ENCODE assay signal across 9 cellular contexts in the genomic region with DNA sequence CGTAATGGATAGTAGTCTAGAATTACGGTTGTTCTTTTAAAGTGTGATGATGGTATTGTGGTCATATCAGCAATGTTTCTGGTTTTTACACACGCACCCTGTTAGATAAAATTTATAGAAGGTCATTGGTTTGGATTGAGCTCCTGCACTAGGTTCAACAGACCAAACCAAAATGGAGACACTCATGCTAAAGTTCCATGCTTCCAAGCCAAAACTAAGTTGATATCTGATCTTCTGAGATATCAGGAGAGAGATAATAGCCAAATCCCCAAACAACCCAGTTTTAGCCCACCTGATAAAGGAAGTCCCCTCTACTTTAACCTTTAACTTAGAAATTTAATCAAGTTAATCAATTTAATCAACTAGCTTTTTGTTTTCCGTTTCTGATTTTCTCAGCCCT. TPM values are rescaled to one million over a fixed set of nuclear protein-coding genes. Genes with fewer than 3 reads are reported as not detected.
A peak's percentile ranks its signal among the peaks of the same experiment; 100 is the strongest.
DNase-seq lines count a peak whose midpoint lies in the region; ATAC-seq and TF ChIP-seq lines count a peak whose summit lies in the region.
"Had no signal": no experiment of that assay in that cellular context is flagged by ENCODE, and none has a peak within 500 bp of the region (broad histone marks: within the 10 kb centered on the region; RNA-seq: fewer than 3 reads in every experiment).

No MANE protein-coding gene starts in this region.

- peaks cover 8% of the 10 kb centered on the region for H3K79me1 ChIP-seq in neuronal stem cell (ENCODE audit: low read depth, low read length)

- no peak for DNase-seq in cardiac muscle cell (ENCODE audit: low read depth in 1 of 2, low spot score in 1 of 2)
- no peak for DNase-seq in left cardiac atrium
- DNase-seq in activated CD8-positive, alpha-beta T cell treated with anti-CD3 and anti-CD28 coated beads, Interleukin-2, amount 10 ng/mL, durations not matched to agents 7 days and 5 days, result no peak
- DNase-seq in NCI-H2081 treated with DMSO at 0.1 percent for 48 hours (lab: John Stamatoyannopoulos, UW), result no peak
- no peak for DNase-seq in NCI-H526 (lab: John Stamatoyannopoulos, UW)
- no peak for DNase-seq in neuronal stem cell (ENCODE audit: low spot score)
- DNase-seq: SHP77 treated with DMSO at 0.1 percent for 48 hours had no signal

- H2AK5ac ChIP-seq in neuronal stem cell (ENCODE audit: low read depth, low read length), result no peak overlapping the region

- H2BK15ac ChIP-seq in neuronal stem cell (ENCODE audit: low read length), result no peak overlapping the region

- H3K9ac ChIP-seq in iPS-18a (ENCODE audit: low read length), result peak overlapping the region; percentile 77
- no peak overlapping the region for H3K9ac ChIP-seq in neuronal stem cell (ENCODE audit: low read depth, low read length, poor library complexity)

- H2BK5ac ChIP-seq in neuronal stem cell (ENCODE audit: low read length), result no peak overlapping the region

- no peak overlapping the region for H3K14ac ChIP-seq in neuronal stem cell (ENCODE audit: low read length)

- H3K36me3 ChIP-seq in cardiac muscle cell, result peaks cover 11% of the 10 kb centered on the region
- peaks cover 14% of the 10 kb centered on the region for H3K36me3 ChIP-seq in iPS-18a (ENCODE audit: control insufficient read depth, low read depth, low read length)
- peaks cover 17% of the 10 kb centered on the region for H3K36me3 ChIP-seq in thymus (ENCODE audit: control insufficient read depth, insufficient read depth)
- peaks cover 8 to 23% of the 10 kb centered on the region in 2 donors for H3K36me3 ChIP-seq in neuronal stem cell (replicated peaks in 1 of 2; ENCODE audit: control insufficient read depth in 2 of 2, insufficient read depth in 2 of 2, low read length in 2 of 2)

- H3K4me1 ChIP-seq in cardiac muscle cell (ENCODE audit: low read depth) (peaks cover 10% of the 10 kb centered on the region), iPS-18a (ENCODE audit: control insufficient read depth, low read depth, low read length) (no peaks in the 10 kb centered on the region), thymus (ENCODE audit: control insufficient read depth, insufficient read depth, low read length) (peaks cover 7% of the 10 kb centered on the region), neuronal stem cell (ENCODE audit: control insufficient read depth in 2 of 2, insufficient read depth in 1 of 2, low read depth in 1 of 2, low read length in 2 of 2) (peaks cover 0 to 3% of the 10 kb centered on the region in 2 donors)

- H3K27ac ChIP-seq in cardiac muscle cell, result peak overlapping the region; percentile 66
- H3K27ac ChIP-seq in iPS-18a (ENCODE audit: low read length), result no peak overlapping the region
- no peak overlapping the region for H3K27ac ChIP-seq in thymus (ENCODE audit: low read depth)
- no peak overlapping the region for H3K27ac ChIP-seq in neuronal stem cell (replicated peaks; ENCODE audit: low read length)

- no peak overlapping the region for H2BK120ac ChIP-seq in neuronal stem cell (ENCODE audit: low read depth, low read length)

- H3K9me3 ChIP-seq in cardiac muscle cell (ENCODE audit: low read depth) (no peaks in the 10 kb centered on the region), iPS-18a (ENCODE audit: control insufficient read depth, low read depth, low read length) (no peaks in the 10 kb centered on the region), thymus (ENCODE audit: control insufficient read depth) (no peaks in the 10 kb centered on the region), neuronal stem cell (replicated peaks in 1 of 2; ENCODE audit: control insufficient read depth in 2 of 2, insufficient read depth in 1 of 2, low read depth in 1 of 2, low read length in 2 of 2) (no peaks in the 10 kb centered on the region)

- no peak overlapping the region for H3K18ac ChIP-seq in neuronal stem cell (ENCODE audit: low read length)

- no peak overlapping the region for H3K4ac ChIP-seq in neuronal stem cell (ENCODE audit: low read length)

- H3K27ac Mint-ChIP-seq in activated CD8-positive, alpha-beta T cell treated with anti-CD3 and anti-CD28 coated beads, Interleukin-2, amount 10 ng/mL, durations not matched to agents 7 days and 5 days, result no peak overlapping the region

- no peak overlapping the region for H2AFZ ChIP-seq in neuronal stem cell (ENCODE audit: low read length)

- TF ChIP-seq CTCF in cardiac muscle cell (IDR thresholded peaks at IDR 0.05; ENCODE audit: low read depth, low read length), result no peak

- 97% methylated on average over 4 of the region's 4 CpGs for WGBS in thymus
- no CpG with 5 or more reads among the region's 4 CpGs for WGBS in neuronal stem cell (ENCODE audit: extremely low coverage in 2 of 2, insufficient read length in 2 of 2, insufficient replicate concordance in 1 of 2), 2 donors

- peak overlapping the region; percentile 96 for H3K4me3 Mint-ChIP-seq in activated CD8-positive, alpha-beta T cell treated with anti-CD3 and anti-CD28 coated beads, Interleukin-2, amount 10 ng/mL, durations not matched to agents 7 days and 5 days

- H3K23ac ChIP-seq in neuronal stem cell (ENCODE audit: low read depth, low read length, poor library complexity), result no peak overlapping the region

- peaks cover 39% of the 10 kb centered on the region for H3K4me1 Mint-ChIP-seq in activated CD8-positive, alpha-beta T cell treated with anti-CD3 and anti-CD28 coated beads, Interleukin-2, amount 10 ng/mL, durations not matched to agents 7 days and 5 days (ENCODE audit: low read depth)

- no peaks in the 10 kb centered on the region for H3K27me3 ChIP-seq in cardiac muscle cell
- no peaks in the 10 kb centered on the region for H3K27me3 ChIP-seq in iPS-18a (ENCODE audit: control insufficient read depth, insufficient read depth, low read length)
- no peaks in the 10 kb centered on the region for H3K27me3 ChIP-seq in thymus (ENCODE audit: control insufficient read depth, insufficient read depth)
- no peaks in the 10 kb centered on the region for H3K27me3 ChIP-seq in neuronal stem cell (ENCODE audit: control insufficient read depth in 3 of 3, insufficient read depth in 3 of 3, low read depth in 1 of 3, low read length in 3 of 3)

- no peaks in the 10 kb centered on the region for H3K27me3 Mint-ChIP-seq in activated CD8-positive, alpha-beta T cell treated with anti-CD3 and anti-CD28 coated beads, Interleukin-2, amount 10 ng/mL, durations not matched to agents 7 days and 5 days (ENCODE audit: low read depth)

- CTCF ChIA-PET in activated CD8-positive, alpha-beta T cell treated with anti-CD3 and anti-CD28 coated beads, Interleukin-2, amount 10 ng/mL, durations not matched to agents 7 days and 5 days (lab: Charles Lee), result interaction anchor here (0.6 to 3.3 kb wide), 12 partner anchors 9 to 111 kb away, joined by 3 to 43 read pairs (median 5); a partner anchor contains a TSS

- H3K36me3 Mint-ChIP-seq in activated CD8-positive, alpha-beta T cell treated with anti-CD3 and anti-CD28 coated beads, Interleukin-2, amount 10 ng/mL, durations not matched to agents 7 days and 5 days (ENCODE audit: low read depth), result peaks cover 23% of the 10 kb centered on the region

- H3K9me3 Mint-ChIP-seq in activated CD8-positive, alpha-beta T cell treated with anti-CD3 and anti-CD28 coated beads, Interleukin-2, amount 10 ng/mL, durations not matched to agents 7 days and 5 days (ENCODE audit: insufficient read depth), result no peaks in the 10 kb centered on the region

- H3K4me2 ChIP-seq in neuronal stem cell (ENCODE audit: insufficient read depth, low read length, poor library complexity, severe bottlenecking), result no peak overlapping the region

- H2BK12ac ChIP-seq in neuronal stem cell (ENCODE audit: low read length), result no peak overlapping the region

- POLR2A ChIA-PET in activated CD8-positive, alpha-beta T cell treated with anti-CD3 and anti-CD28 coated beads, Interleukin-2, amount 10 ng/mL, durations not matched to agents 7 days and 5 days (lab: Charles Lee), result interaction anchor here (1.4 to 3.2 kb wide), 4 partner anchors 9 to 103 kb away, joined by 3 to 41 read pairs (median 6); a partner anchor contains a TSS

- no peak overlapping the region for H4K8ac ChIP-seq in neuronal stem cell (ENCODE audit: low read depth, low read length)

- ATAC-seq in left cardiac atrium, result no peak
- no peak for ATAC-seq in activated CD8-positive, alpha-beta T cell treated with anti-CD3 and anti-CD28 coated beads, Interleukin-2, amount 10 ng/mL, durations not matched to agents 7 days and 5 days

- peak overlapping the region; percentile 73 for H3K4me3 ChIP-seq in cardiac muscle cell
- H3K4me3 ChIP-seq in iPS-18a (ENCODE audit: low read length), result peak overlapping the region; percentile 76
- H3K4me3 ChIP-seq in thymus (ENCODE audit: low read length), result peak overlapping the region; percentile 55
- peak overlapping the region in 1 of 2 donors; percentile 64 for H3K4me3 ChIP-seq in neuronal stem cell (ENCODE audit: low read length in 2 of 2)

- intact Hi-C loops in left cardiac atrium (cut with DNase I), result no loop called here

- no peak overlapping the region for H4K91ac ChIP-seq in neuronal stem cell (ENCODE audit: low read depth, low read length, poor library complexity)

RNA-seq across cellular contexts. Expression of a gene that starts 1.2 kb away (rescaled TPM):
- total RNA-seq in cardiac muscle cell, result 120 and 132 TPM in 2 replicates
- 181 and 193 TPM in 2 replicates for polyA plus RNA-seq in cardiac muscle cell
- 10 to 100 TPM; 43.6 to 48.6 TPM for total RNA-seq in left cardiac atrium
- 100 to 1,000 TPM; 147 to 159 TPM for total RNA-seq in activated CD8-positive, alpha-beta T cell treated with anti-CD3 and anti-CD28 coated beads, Interleukin-2, amount 10 ng/mL, durations not matched to agents 7 days and 5 days
- polyA plus RNA-seq in thymus, result 156 TPM
- 44.8 TPM for polyA plus RNA-seq in neuronal stem cell (2013, experiment 1 of 2)
- polyA plus RNA-seq in neuronal stem cell (2013, experiment 2 of 2), result 45.0 TPM

RNA-seq across cellular contexts. Expression of a gene that starts 1.9 kb away (rescaled TPM):
- total RNA-seq in cardiac muscle cell, result 0.67 and 8.2 TPM in 2 replicates
- 0.10 and 0.29 TPM in 2 replicates for polyA plus RNA-seq in cardiac muscle cell
- total RNA-seq in left cardiac atrium, result 1 to 10 TPM in 1 of 2 donors, under 1 TPM in 1; 0.68 to 1.1 TPM
- 1 to 10 TPM; 1.5 to 1.9 TPM for total RNA-seq in activated CD8-positive, alpha-beta T cell treated with anti-CD3 and anti-CD28 coated beads, Interleukin-2, amount 10 ng/mL, durations not matched to agents 7 days and 5 days
- 5.5 TPM for polyA plus RNA-seq in thymus
- 0.73 TPM for polyA plus RNA-seq in neuronal stem cell (2013, experiment 1 of 2)
- 1.00 TPM for polyA plus RNA-seq in neuronal stem cell (2013, experiment 2 of 2)

RNA-seq across cellular contexts. Expression of a gene that starts 11.8 kb away (rescaled TPM):
- total RNA-seq in cardiac muscle cell (18.2 and 24.7 TPM in 2 replicates), left cardiac atrium (10 to 100 TPM; 12.9 to 15.9 TPM)
- polyA plus RNA-seq in cardiac muscle cell (3.9 and 5.1 TPM in 2 replicates), thymus (10.2 TPM)
- total RNA-seq in activated CD8-positive, alpha-beta T cell treated with anti-CD3 and anti-CD28 coated beads, Interleukin-2, amount 10 ng/mL, durations not matched to agents 7 days and 5 days, result 10 to 100 TPM; 39.4 to 39.9 TPM
- 16.0 TPM for polyA plus RNA-seq in neuronal stem cell (2013, experiment 1 of 2)
- 16.2 TPM for polyA plus RNA-seq in neuronal stem cell (2013, experiment 2 of 2)

RNA-seq across cellular contexts. Expression of a gene that starts 51.4 kb away (rescaled TPM):
- total RNA-seq in cardiac muscle cell, result 12.8 and 15.2 TPM in 2 replicates
- polyA plus RNA-seq in cardiac muscle cell, result 9.4 and 10.5 TPM in 2 replicates
- total RNA-seq in left cardiac atrium, result 10 to 100 TPM; 27.3 to 34.9 TPM
- total RNA-seq in activated CD8-positive, alpha-beta T cell treated with anti-CD3 and anti-CD28 coated beads, Interleukin-2, amount 10 ng/mL, durations not matched to agents 7 days and 5 days, result 1 to 10 TPM; 1.9 to 2.8 TPM
- polyA plus RNA-seq in thymus, result 32.7 TPM
- polyA plus RNA-seq in neuronal stem cell (2013, experiment 1 of 2), result 6.8 TPM
- polyA plus RNA-seq in neuronal stem cell (2013, experiment 2 of 2), result 7.0 TPM
